19 cellular contexts compared by ENCODE assay signal in the genomic region with DNA sequence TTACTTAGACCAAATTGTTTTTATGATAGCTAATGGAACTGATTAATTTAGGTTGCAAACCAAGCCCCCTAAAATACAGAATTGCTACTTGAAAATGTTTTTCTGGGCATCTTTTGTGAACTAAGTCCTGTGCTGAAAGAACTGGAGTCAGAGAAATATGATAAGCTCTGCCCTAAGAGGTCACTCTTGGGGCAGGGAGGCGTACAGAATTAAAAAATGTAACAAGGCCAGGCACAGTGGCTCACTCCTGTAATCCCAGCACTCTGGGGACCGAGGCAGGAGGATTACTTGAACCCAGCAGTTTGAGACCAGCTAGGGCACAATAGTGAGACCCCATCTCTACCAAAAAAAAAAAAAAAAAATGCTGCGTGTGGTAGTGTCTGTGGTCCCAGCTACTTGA. TPM values are rescaled to one million over a fixed set of nuclear protein-coding genes. Genes with fewer than 3 reads are reported as not detected.
"Had no signal": no experiment of that assay in that cellular context is flagged by ENCODE, and none has a peak within 500 bp of the region (broad histone marks: within the 10 kb centered on the region; RNA-seq: fewer than 3 reads in every experiment).

No MANE protein-coding gene starts in this region.

- DNase-seq: Kasumi-1, MM.1S, NCI-H1092 treated with DMSO at 0.1 percent for 48 hours, NCI-H1436 treated with DMSO at 0.1 percent for 48 hours, NCI-H187 treated with DMSO at 0.1 percent for 48 hours, NCI-H2029 treated with DMSO at 0.1 percent for 48 hours, NCI-H226, NCI-H446, NCI-H510A, NCI-H524 treated with DMSO at 0.1 percent for 48 hours, NCI-H69, NCI-H774, Right ventricle myocardium superior, RPMI8226, SIG-M5 had no signal

- H3K27ac ChIP-seq: HL-60, KMS-11 had no signal

- H3K4me3 ChIP-seq: K562 had no signal

- H3K9ac ChIP-seq: KMS-11 had no signal

- ATAC-seq: K562, SK-N-SH treated with all-trans-retinoic acid at 6 μM for 48 hours had no signal

RNA-seq across cellular contexts. Expression of gene TMCC3, which starts 46.1 kb away (rescaled TPM):
- total RNA-seq: K562 had no signal
- polyA plus RNA-seq: K562 had no signal
